1 cellular context compared by ENCODE assay signal in the genomic region with DNA sequence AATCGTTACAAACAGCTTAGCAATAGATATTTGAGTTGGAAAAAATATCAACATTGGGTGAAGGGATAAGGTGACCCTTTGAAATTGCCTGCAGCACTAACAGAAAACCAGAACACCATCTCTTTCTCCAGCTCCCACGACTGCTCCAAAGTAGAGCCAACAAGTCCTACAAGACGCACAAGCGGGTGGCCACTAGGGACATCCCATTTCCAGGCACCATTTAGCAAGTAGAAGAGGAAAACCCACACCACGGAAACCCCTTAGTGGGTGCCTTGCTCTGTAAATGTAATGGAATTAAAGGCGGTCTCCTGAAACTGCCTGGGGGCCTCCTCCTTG.
TF ChIP-seq lines count a peak whose summit lies in the region.

No MANE protein-coding gene starts in this region.

TF ChIP-seq in neural cell, 6 proteins besides CTCF, POLR2A, EP300 and RAD21 (continued from another document):
- TF ChIP-seq, protein P1, sequence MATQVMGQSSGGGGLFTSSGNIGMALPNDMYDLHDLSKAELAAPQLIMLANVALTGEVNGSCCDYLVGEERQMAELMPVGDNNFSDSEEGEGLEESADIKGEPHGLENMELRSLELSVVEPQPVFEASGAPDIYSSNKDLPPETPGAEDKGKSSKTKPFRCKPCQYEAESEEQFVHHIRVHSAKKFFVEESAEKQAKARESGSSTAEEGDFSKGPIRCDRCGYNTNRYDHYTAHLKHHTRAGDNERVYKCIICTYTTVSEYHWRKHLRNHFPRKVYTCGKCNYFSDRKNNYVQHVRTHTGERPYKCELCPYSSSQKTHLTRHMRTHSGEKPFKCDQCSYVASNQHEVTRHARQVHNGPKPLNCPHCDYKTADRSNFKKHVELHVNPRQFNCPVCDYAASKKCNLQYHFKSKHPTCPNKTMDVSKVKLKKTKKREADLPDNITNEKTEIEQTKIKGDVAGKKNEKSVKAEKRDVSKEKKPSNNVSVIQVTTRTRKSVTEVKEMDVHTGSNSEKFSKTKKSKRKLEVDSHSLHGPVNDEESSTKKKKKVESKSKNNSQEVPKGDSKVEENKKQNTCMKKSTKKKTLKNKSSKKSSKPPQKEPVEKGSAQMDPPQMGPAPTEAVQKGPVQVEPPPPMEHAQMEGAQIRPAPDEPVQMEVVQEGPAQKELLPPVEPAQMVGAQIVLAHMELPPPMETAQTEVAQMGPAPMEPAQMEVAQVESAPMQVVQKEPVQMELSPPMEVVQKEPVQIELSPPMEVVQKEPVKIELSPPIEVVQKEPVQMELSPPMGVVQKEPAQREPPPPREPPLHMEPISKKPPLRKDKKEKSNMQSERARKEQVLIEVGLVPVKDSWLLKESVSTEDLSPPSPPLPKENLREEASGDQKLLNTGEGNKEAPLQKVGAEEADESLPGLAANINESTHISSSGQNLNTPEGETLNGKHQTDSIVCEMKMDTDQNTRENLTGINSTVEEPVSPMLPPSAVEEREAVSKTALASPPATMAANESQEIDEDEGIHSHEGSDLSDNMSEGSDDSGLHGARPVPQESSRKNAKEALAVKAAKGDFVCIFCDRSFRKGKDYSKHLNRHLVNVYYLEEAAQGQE (IDR thresholded peaks at IDR 0.05; ENCODE audit: borderline replicate concordance): no peak
- TF ChIP-seq MXI1 (conservative IDR thresholded peaks at IDR 0.05; ENCODE audit: poor library complexity, severe bottlenecking) (no peak), EZH2 (IDR thresholded peaks at IDR 0.05; ENCODE audit: borderline replicate concordance, insufficient read depth, low read length, poor library complexity, severe bottlenecking) (no peak)
